11 cellular contexts compared by ENCODE assay signal in genomic region chr14:52220924-52221802, GRCh38. TPM values are rescaled to one million over a fixed set of nuclear protein-coding genes. Genes with fewer than 3 reads are reported as not detected.
DNase-seq lines count a peak whose midpoint lies in the region; ATAC-seq, FAIRE-seq and TF ChIP-seq lines count a peak whose summit lies in the region.
"Had no signal": no experiment of that assay in that cellular context is flagged by ENCODE, and none has a peak within 500 bp of the region (broad histone marks: within the 10 kb centered on the region; RNA-seq: fewer than 3 reads in every experiment).

No MANE protein-coding gene starts in this region.

- POLR2A ChIA-PET in GM12878 (lab: Charles Lee): no interaction called here

- intact Hi-C loops in GM12878 (cut with micrococcal nuclease; ENCODE audit: unreplicated experiment): no loop called here

- no peaks in the 10 kb centered on the region for H3K9me2 ChIP-seq in DOHH2 (replicated peaks; ENCODE audit: control insufficient read depth, low read length)

- H2BK12ac ChIP-seq in neuronal stem cell (ENCODE audit: low read length): no peak overlapping the region

- H3K18ac ChIP-seq in neuronal stem cell (ENCODE audit: low read length): no peak overlapping the region

- no peak overlapping the region for H2AK5ac ChIP-seq in neuronal stem cell (ENCODE audit: low read depth, low read length)

- H3K4ac ChIP-seq in neuronal stem cell (ENCODE audit: low read length): no peak overlapping the region

- H3K27ac ChIP-seq in DOHH2 (ENCODE audit: low read depth, low read length) (no peak overlapping the region), GM12878 (ENCODE audit: control insufficient read depth, insufficient read depth) (no peak overlapping the region), neuronal stem cell (replicated peaks; ENCODE audit: low read length) (no peak overlapping the region)
- H3K27ac ChIP-seq: RWPE1 had no signal

- H3K79me2 ChIP-seq in DOHH2 (ENCODE audit: control insufficient read depth, low read length) (no peaks in the 10 kb centered on the region), GM12878 (ENCODE audit: control insufficient read depth, insufficient read depth, low read length) (no peaks in the 10 kb centered on the region)

- no peak overlapping the region for H4K8ac ChIP-seq in neuronal stem cell (ENCODE audit: low read depth, low read length)

- RAD21 ChIA-PET in GM12878 (lab: Charles Lee; ENCODE audit: unreplicated experiment): interaction anchor here (1.4 kb wide), 1 partner anchor 38 kb away, joined by 3 read pairs; no protein-coding TSS in a partner anchor

- CTCF ChIA-PET in GM12878 (lab: Yijun Ruan, JAX): no interaction called here

- H4K20me1 ChIP-seq in DOHH2 (ENCODE audit: control insufficient read depth, insufficient read depth, low read depth, low read length) (no peaks in the 10 kb centered on the region), GM12878 (ENCODE audit: control insufficient read depth, insufficient read depth) (no peaks in the 10 kb centered on the region)

- TF ChIP-seq EP300 in GM12878 (IDR thresholded peaks at IDR 0.05; ENCODE audit: borderline replicate concordance in 1 of 2, control insufficient read depth in 1 of 2, low read depth in 2 of 2, low read length in 2 of 2): no peak

- no peaks in the 10 kb centered on the region for H3K79me1 ChIP-seq in neuronal stem cell (ENCODE audit: low read depth, low read length)

- no peak for TF ChIP-seq CTCF in DOHH2 (IDR thresholded peaks at IDR 0.05; ENCODE audit: low read depth, low read length, poor library complexity, severe bottlenecking)
- TF ChIP-seq CTCF in GM12878 (IDR thresholded peaks at IDR 0.05 in 2 of 3, conservative IDR thresholded peaks at IDR 0.05 in 1 of 3; ENCODE audit: control insufficient read depth in 2 of 3, extremely low read depth in 1 of 3, insufficient read depth in 1 of 3, low read depth in 3 of 3, low read length in 3 of 3): no peak

- no peak for FAIRE-seq in GM12878 (lab: Jason Lieb, UNC)

- H3K4me2 ChIP-seq in DOHH2 (ENCODE audit: low read length) (peak overlapping the region; percentile 48), GM12878 (ENCODE audit: control insufficient read depth, insufficient read depth) (peak overlapping the region; percentile 64), neuronal stem cell (ENCODE audit: insufficient read depth, low read length, poor library complexity, severe bottlenecking) (no peak overlapping the region)

- H3K4me1 ChIP-seq in DOHH2 (ENCODE audit: control insufficient read depth, low read length): peaks cover 8% of the 10 kb centered on the region
- H3K4me1 ChIP-seq in GM12878 (ENCODE audit: control insufficient read depth, insufficient read depth, low read length): no peaks in the 10 kb centered on the region
- peaks cover 0 to 2% of the 10 kb centered on the region in 2 donors for H3K4me1 ChIP-seq in neuronal stem cell (ENCODE audit: control insufficient read depth in 2 of 2, insufficient read depth in 1 of 2, low read depth in 1 of 2, low read length in 2 of 2)

- 33% methylated on average over 7 of the region's 7 CpGs for WGBS in GM12878 (ENCODE audit: insufficient coverage, insufficient replicate concordance, low lambda C conversion rate, missing lambda C conversion rate)
- no CpG with 5 or more reads among the region's 7 CpGs for WGBS in neuronal stem cell (ENCODE audit: extremely low coverage in 2 of 2, insufficient read length in 2 of 2, insufficient replicate concordance in 1 of 2), 2 donors

- in situ Hi-C loops in GM12878 (cut with MboI): no loop called here

- H3K36me3 ChIP-seq in DOHH2 (ENCODE audit: control insufficient read depth, low read length): no peaks in the 10 kb centered on the region
- H3K36me3 ChIP-seq in GM12878 (ENCODE audit: control insufficient read depth in 2 of 2, insufficient read depth in 2 of 2, low read length in 1 of 2): no peaks in the 10 kb centered on the region
- H3K36me3 ChIP-seq in neuronal stem cell (replicated peaks in 1 of 2; ENCODE audit: control insufficient read depth in 2 of 2, insufficient read depth in 2 of 2, low read length in 2 of 2): no peaks in the 10 kb centered on the region

- no peaks in the 10 kb centered on the region for H3K9me3 ChIP-seq in DOHH2 (ENCODE audit: control insufficient read depth, insufficient read depth, low read length)
- no peaks in the 10 kb centered on the region for H3K9me3 ChIP-seq in GM12878 (replicated peaks; ENCODE audit: control insufficient read depth, insufficient read depth, low read length)
- H3K9me3 ChIP-seq in neuronal stem cell (replicated peaks in 1 of 2; ENCODE audit: control insufficient read depth in 2 of 2, insufficient read depth in 1 of 2, low read depth in 1 of 2, low read length in 2 of 2): no peaks in the 10 kb centered on the region

- H2BK15ac ChIP-seq in neuronal stem cell (ENCODE audit: low read length): no peak overlapping the region

- peak; percentile 39; the same call in 2 of the 3 replicates for ATAC-seq in GM12878
- no peak for ATAC-seq in GM19463 (IDR thresholded peaks at IDR 0.05; ENCODE audit: unreplicated experiment)
- no peak for ATAC-seq in GM18907 (IDR thresholded peaks at IDR 0.05; ENCODE audit: unreplicated experiment)

- H2BK5ac ChIP-seq in neuronal stem cell (ENCODE audit: low read length): no peak overlapping the region

- BruUV-seq in GM12878 (replicated peaks; lab: Mats Ljungman, UMichigan): no TSS peak

- peak overlapping the region; percentile 50 for H2AFZ ChIP-seq in GM12878 (ENCODE audit: control insufficient read depth, low read depth, low read length)
- H2AFZ ChIP-seq in neuronal stem cell (ENCODE audit: low read length): peak overlapping the region; percentile 59

- TF ChIP-seq POLR2A in GM12878 (IDR thresholded peaks at IDR 0.05; ENCODE audit: low read depth, low read length): no peak

- SMC1A ChIA-PET in GM12878 (lab: Charles Lee; ENCODE audit: uncharacterized antibody, unreplicated experiment): interaction anchor here (0.7 kb wide), 1 partner anchor 175 kb away, joined by 3 read pairs; no protein-coding TSS in a partner anchor

- H3K14ac ChIP-seq in neuronal stem cell (ENCODE audit: low read length): no peak overlapping the region

- H3K9ac ChIP-seq in GM12878 (ENCODE audit: control insufficient read depth, insufficient read depth, low read length): no peak overlapping the region
- no peak overlapping the region for H3K9ac ChIP-seq in neuronal stem cell (ENCODE audit: low read depth, low read length, poor library complexity)

- H3K4me3 ChIP-seq in DOHH2 (ENCODE audit: low read length) (peak overlapping the region; percentile 25; the same call in 1 of the 2 replicates), GM12878 (no peak overlapping the region), neuronal stem cell (ENCODE audit: low read length in 2 of 2) (peak overlapping the region in 1 of 2 donors; percentile 4)

- H4K91ac ChIP-seq in neuronal stem cell (ENCODE audit: low read depth, low read length, poor library complexity): no peak overlapping the region

- no peak overlapping the region for H3K23ac ChIP-seq in neuronal stem cell (ENCODE audit: low read depth, low read length, poor library complexity)

- no peak for TF ChIP-seq RAD21 in GM12878 (IDR thresholded peaks at IDR 0.05; ENCODE audit: insufficient read depth, low read depth, low read length)

- H3F3A ChIP-seq in DOHH2 (ENCODE audit: control insufficient read depth, insufficient read depth): no peaks in the 10 kb centered on the region

- H2BK120ac ChIP-seq in neuronal stem cell (ENCODE audit: low read depth, low read length): no peak overlapping the region

- DNase-seq in KG1 (lab: John Stamatoyannopoulos, UW): peak; percentile 60
- DNase-seq in GM12878 (ENCODE audit: low read depth, low spot score): no peak
- DNase-seq in neuronal stem cell (ENCODE audit: low spot score): no peak
- DNase-seq in stimulated activated naive CD4-positive, alpha-beta T cell treated with Interleukin-2 at 50 U/mL for 16 hours (lab: John Stamatoyannopoulos, UW): no peak
- DNase-seq in EL: no peak
- DNase-seq: islet precursor cell, substantia nigra had no signal

- H3K27me3 ChIP-seq in DOHH2 (ENCODE audit: control insufficient read depth, low read length): no peaks in the 10 kb centered on the region
- H3K27me3 ChIP-seq in GM12878 (replicated peaks in 1 of 2; ENCODE audit: control insufficient read depth in 2 of 2, insufficient read depth in 2 of 2, low read length in 1 of 2): no peaks in the 10 kb centered on the region
- peaks cover 0 to 3% (median 0%) of the 10 kb centered on the region in 3 experiments for H3K27me3 ChIP-seq in neuronal stem cell (ENCODE audit: control insufficient read depth in 3 of 3, insufficient read depth in 3 of 3, low read depth in 1 of 3, low read length in 3 of 3)

TF ChIP-seq in GM12878, 131 proteins besides CTCF, POLR2A, EP300 and RAD21 (continues in another document):
- TF ChIP-seq RELB (IDR thresholded peaks at IDR 0.05; ENCODE audit: low read depth): no peak
- no peak for TF ChIP-seq PML (IDR thresholded peaks at IDR 0.05; ENCODE audit: low read length)

RNA-seq across cellular contexts. Expression of gene PTGDR, which starts 46.3 kb away (rescaled TPM):
- total RNA-seq in GM12878 (2013; cell fraction: nucleolus; rRNA removed): not detected in 2 replicates
- total RNA-seq in GM12878 (2014; rRNA removed) (not detected in 2 replicates), GM12878 (2014; rRNA removed; fragmentation: Illumina TruSeq; extraction: Trizol) (not detected in 2 replicates), GM12878 (2021) (not detected in 2 replicates)
- not detected for polyA plus RNA-seq in GM12878 (2011; ENCODE audit: low read depth)
- polyA plus RNA-seq in GM12878 (2011; rRNA removed) (not detected in 2 replicates), GM12878 (2014; fragmentation: Illumina TruSeq; extraction: Trizol) (not detected in 2 replicates), GM12878 (2014; fragmentation: Nextera tagmentation; extraction: Ambion mirVana) (not detected), GM12878 (2014; rRNA removed) (not detected in 2 replicates), GM12878 (2016; fragmentation: Nextera tagmentation; extraction: Ambion mirVana) (not detected)
- not detected in 2 replicates for polyA plus RNA-seq in GM12878 (2011; cell fraction: cytosol; rRNA removed)
- not detected in 2 replicates for polyA plus RNA-seq in GM12878 (2011; cell fraction: nucleus; rRNA removed)
- polyA plus RNA-seq in GM12878 (2012): not detected in 2 replicates
- not detected in 2 replicates for polyA minus RNA-seq in GM12878 (2011; rRNA and poly(A)+ RNA removed)
- not detected in 2 replicates for polyA minus RNA-seq in GM12878 (2011; cell fraction: cytosol; rRNA and poly(A)+ RNA removed)
- not detected in 2 replicates for polyA minus RNA-seq in GM12878 (2011; cell fraction: nucleus; rRNA and poly(A)+ RNA removed)
- 0.13 TPM for polyA plus RNA-seq in neuronal stem cell (2013, experiment 1 of 2)
- 0.19 TPM for polyA plus RNA-seq in neuronal stem cell (2013, experiment 2 of 2)
